Comparison of ENCODE assay signal across 9 cellular contexts in the genomic region with DNA sequence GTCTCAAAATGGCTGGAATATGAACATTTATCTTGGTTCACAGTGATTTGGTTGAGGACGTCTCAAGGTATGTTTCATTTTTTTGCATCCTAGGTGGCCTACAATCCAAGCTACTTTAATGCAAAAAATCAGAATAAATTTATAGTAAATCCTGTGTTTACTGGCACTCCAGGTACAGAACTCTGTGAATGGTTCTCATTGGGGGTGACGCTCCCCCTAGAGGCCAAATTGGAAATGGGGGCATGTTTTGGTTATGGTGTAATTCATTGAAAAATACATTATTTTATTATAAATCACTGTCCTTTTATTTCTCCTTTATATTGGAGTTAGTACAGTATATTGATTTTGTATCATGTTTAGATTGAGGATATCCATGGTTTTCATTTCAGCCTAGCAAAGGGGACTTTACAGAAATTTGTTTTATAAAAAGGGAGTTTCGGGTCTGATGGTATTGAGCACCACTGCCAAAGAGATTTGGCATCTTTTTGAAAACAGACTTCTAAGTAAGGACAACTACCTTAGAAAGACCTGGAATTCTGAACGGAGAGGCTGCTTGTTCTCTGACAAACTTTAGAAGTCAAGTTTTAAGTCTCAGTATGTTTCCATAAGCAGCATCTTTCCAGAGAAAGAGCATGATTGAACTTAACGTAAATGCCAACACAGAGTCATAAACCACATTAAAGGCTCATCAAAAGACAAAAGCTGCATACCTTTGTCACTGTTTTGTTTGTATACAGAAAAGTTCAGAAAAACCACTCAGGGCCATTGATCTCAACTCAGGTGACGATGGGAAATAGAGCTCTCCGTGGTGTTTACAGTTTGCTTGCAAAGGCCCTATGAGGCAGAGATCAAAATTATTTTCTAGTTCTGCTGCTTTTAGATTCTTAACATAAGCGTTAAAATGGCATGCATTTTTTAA. TPM values are rescaled to one million over a fixed set of nuclear protein-coding genes. Genes with fewer than 3 reads are reported as not detected.
A peak's percentile ranks its signal among the peaks of the same experiment; 100 is the strongest.
DNase-seq lines count a peak whose midpoint lies in the region; ATAC-seq and TF ChIP-seq lines count a peak whose summit lies in the region.
"Had no signal": no experiment of that assay in that cellular context is flagged by ENCODE, and none has a peak within 500 bp of the region (broad histone marks: within the 10 kb centered on the region; RNA-seq: fewer than 3 reads in every experiment).

No MANE protein-coding gene starts in this region.

- no peak overlapping the region for H3K9ac ChIP-seq in SU-DHL-6 (ENCODE audit: low read length)

- no peaks in the 10 kb centered on the region for H3K27me3 ChIP-seq in SU-DHL-6 (ENCODE audit: low read length)

- DNase-seq in activated effector memory CD4-positive, alpha-beta T cell treated with anti-CD3 and anti-CD28 coated beads, Interleukin-2, amount 50 U/mL, for 16 hours: peak; percentile 76
- DNase-seq in activated effector memory CD4-positive, alpha-beta T cell treated with Interleukin-2 at 50 U/mL for 16 hours: no peak
- DNase-seq in cerebellum (ENCODE audit: low spot score): peak; percentile 32
- no peak for DNase-seq in osteocyte (ENCODE audit: extremely low spot score, unreplicated experiment)
- no peak for DNase-seq in SIG-M5 (lab: John Stamatoyannopoulos, UW)
- DNase-seq in COR-L47 (lab: John Stamatoyannopoulos, UW): no peak

- peaks cover 6% of the 10 kb centered on the region for H3K4me1 Mint-ChIP-seq in osteocyte (ENCODE audit: unreplicated experiment)

- H3K4me3 Mint-ChIP-seq in osteocyte (ENCODE audit: unreplicated experiment): no peak overlapping the region
- H3K4me3 Mint-ChIP-seq: activated naive CD4-positive, alpha-beta T cell treated with anti-CD3 and anti-CD28 coated beads, Interleukin-2, amount 50 U/mL, for 24 hours had no signal

- no peaks in the 10 kb centered on the region for H3K27me3 Mint-ChIP-seq in osteocyte (ENCODE audit: unreplicated experiment)
- H3K27me3 Mint-ChIP-seq: activated naive CD4-positive, alpha-beta T cell treated with anti-CD3 and anti-CD28 coated beads, Interleukin-2, amount 50 U/mL, for 24 hours had no signal

- H4K20me1 ChIP-seq in SU-DHL-6 (ENCODE audit: low read depth, low read length): no peaks in the 10 kb centered on the region

- H3K36me3 Mint-ChIP-seq in osteocyte (ENCODE audit: unreplicated experiment): no peaks in the 10 kb centered on the region
- H3K36me3 Mint-ChIP-seq: activated naive CD4-positive, alpha-beta T cell treated with anti-CD3 and anti-CD28 coated beads, Interleukin-2, amount 50 U/mL, for 24 hours had no signal

- H2AFZ ChIP-seq in SU-DHL-6 (ENCODE audit: low read depth, low read length, severe bottlenecking): no peak overlapping the region

- H3K27ac Mint-ChIP-seq in osteocyte (ENCODE audit: unreplicated experiment): no peak overlapping the region
- H3K27ac Mint-ChIP-seq: activated naive CD4-positive, alpha-beta T cell treated with anti-CD3 and anti-CD28 coated beads, Interleukin-2, amount 50 U/mL, for 24 hours had no signal

- no peaks in the 10 kb centered on the region for H3F3A ChIP-seq in SU-DHL-6 (ENCODE audit: insufficient read depth)

- no peaks in the 10 kb centered on the region for H3K79me2 ChIP-seq in SU-DHL-6 (ENCODE audit: insufficient read depth, low read length)

- H3K4me2 ChIP-seq in SU-DHL-6 (ENCODE audit: low read depth, low read length, poor library complexity, severe bottlenecking): no peak overlapping the region

- ATAC-seq in GM18520 (IDR thresholded peaks at IDR 0.05; ENCODE audit: unreplicated experiment): no peak

- no peaks in the 10 kb centered on the region for H3K36me3 ChIP-seq in SU-DHL-6 (ENCODE audit: low read length)

- H3K9me3 ChIP-seq in SU-DHL-6 (ENCODE audit: insufficient read depth, low read length): no peaks in the 10 kb centered on the region

- H3K9me2 ChIP-seq in SU-DHL-6 (replicated peaks; ENCODE audit: insufficient read depth, low read length): no peaks in the 10 kb centered on the region

- H3K27ac ChIP-seq in SU-DHL-6 (ENCODE audit: low read depth, low read length): no peak overlapping the region

- no peak overlapping the region for H3K4me3 ChIP-seq in SU-DHL-6 (ENCODE audit: insufficient read depth, low read length, poor library complexity, severe bottlenecking)

- TF ChIP-seq CTCF in SU-DHL-6 (IDR thresholded peaks at IDR 0.05; ENCODE audit: insufficient read depth, low read length, poor library complexity, severe bottlenecking): peak; percentile 54
- peak; percentile 67 for TF ChIP-seq CTCF in osteocyte (IDR thresholded peaks at IDR 0.05)

- H3K9me3 Mint-ChIP-seq in osteocyte (ENCODE audit: unreplicated experiment): no peaks in the 10 kb centered on the region
- H3K9me3 Mint-ChIP-seq: activated naive CD4-positive, alpha-beta T cell treated with anti-CD3 and anti-CD28 coated beads, Interleukin-2, amount 50 U/mL, for 24 hours had no signal

RNA-seq across cellular contexts. Expression of a gene that starts 19.4 kb away (rescaled TPM):
- total RNA-seq in cerebellum (12.2 TPM), osteocyte (6.7 and 10.2 TPM in 2 replicates)

Comparison
In these comparisons a context has a peak if more than half of its experiments do, and no peak if none do; other contexts are left out.
1. DNase-seq: peak in activated effector memory CD4-positive, alpha-beta T cell treated with anti-CD3 and anti-CD28 coated beads, Interleukin-2, amount 50 U/mL, for 16 hours (single experiment) and cerebellum (single experiment); none in activated effector memory CD4-positive, alpha-beta T cell treated with Interleukin-2 at 50 U/mL for 16 hours (single experiment), osteocyte (single experiment), SIG-M5 (single experiment) and COR-L47 (single experiment).